1 cellular context compared by ENCODE assay signal in genomic region chr20:31392836-31393235, GRCh38.
TF ChIP-seq lines count a peak whose summit lies in the region.

No MANE protein-coding gene starts in this region.

TF ChIP-seq in HepG2, 621 proteins besides CTCF, POLR2A, EP300 and RAD21:
- no peak for TF ChIP-seq GATA4 (IDR thresholded peaks at IDR 0.05; ENCODE audit: borderline replicate concordance, low read depth)
- TF ChIP-seq ZNF225 (CRISPR knock-in tag; IDR thresholded peaks at IDR 0.05): no peak
- peak; percentile 24; the same call in 1 of the 2 replicates for TF ChIP-seq USF2 (IDR thresholded peaks at IDR 0.05; ENCODE audit: low read depth, low read length)
- TF ChIP-seq USF2 (CRISPR knock-in tag; IDR thresholded peaks at IDR 0.05; ENCODE audit: borderline replicate concordance): no peak
- no peak for TF ChIP-seq ZNF570 (CRISPR knock-in tag; IDR thresholded peaks at IDR 0.05; ENCODE audit: borderline replicate concordance)
- no peak for TF ChIP-seq ZZZ3 (CRISPR knock-in tag; IDR thresholded peaks at IDR 0.05; ENCODE audit: borderline replicate concordance)
- no peak for TF ChIP-seq KDM5B (CRISPR knock-in tag; IDR thresholded peaks at IDR 0.05; ENCODE audit: borderline replicate concordance)
- no peak for TF ChIP-seq MAZ (IDR thresholded peaks at IDR 0.05; ENCODE audit: borderline replicate concordance, low read depth, low read length)
- no peak for TF ChIP-seq MAZ (CRISPR knock-in tag; IDR thresholded peaks at IDR 0.05; ENCODE audit: low read depth)
- no peak for TF ChIP-seq ZNF569 (CRISPR knock-in tag; IDR thresholded peaks at IDR 0.05; ENCODE audit: borderline replicate concordance)
- no peak for TF ChIP-seq RXRA (CRISPR knock-in tag; IDR thresholded peaks at IDR 0.05)
